In genomic region chr20:32144898-32145662, GRCh38 we compare ENCODE assay signal across 16 cellular contexts.
"Had no signal": no experiment of that assay in that cellular context is flagged by ENCODE, and none has a peak within 500 bp of the region (broad histone marks: within the 10 kb centered on the region; RNA-seq: fewer than 3 reads in every experiment).

No MANE protein-coding gene starts in this region.

- H3K4me3 Mint-ChIP-seq: activated naive CD4-positive, alpha-beta T cell treated with anti-CD3 and anti-CD28 coated beads, Interleukin-2, amount 50 U/mL, for 24 hours; naive thymus-derived CD4-positive, alpha-beta T cell had no signal

- H3K4me3 ChIP-seq: body of pancreas, colonic mucosa, mucosa of descending colon, transverse colon, vagina had no signal

- H3K9me3 Mint-ChIP-seq: activated naive CD4-positive, alpha-beta T cell treated with anti-CD3 and anti-CD28 coated beads, Interleukin-2, amount 50 U/mL, for 24 hours had no signal

- H3K4me1 ChIP-seq: body of pancreas, colonic mucosa, transverse colon, vagina had no signal

- ATAC-seq: body of pancreas; esophagus mucosa; mucosa of descending colon; naive thymus-derived CD4-positive, alpha-beta T cell; stimulated activated naive CD8-positive, alpha-beta T cell treated with anti-CD3 and anti-CD28 coated beads, Interleukin-15, Interleukin-2, amounts not matched to agents 100 U/mL and 50 U/mL, for 24 hours had no signal

- H3K27me3 ChIP-seq: body of pancreas, colonic mucosa, transverse colon, vagina had no signal

- H3K9me3 ChIP-seq: body of pancreas, colonic mucosa, mucosa of descending colon, transverse colon, vagina had no signal

- H3K27me3 Mint-ChIP-seq: activated naive CD4-positive, alpha-beta T cell treated with anti-CD3 and anti-CD28 coated beads, Interleukin-2, amount 50 U/mL, for 24 hours; naive thymus-derived CD4-positive, alpha-beta T cell had no signal

- H3K27ac ChIP-seq: body of pancreas, colonic mucosa, parathyroid adenoma, transverse colon, vagina had no signal

- H2AFZ ChIP-seq: parathyroid adenoma had no signal

- H3K4me1 Mint-ChIP-seq: activated naive CD4-positive, alpha-beta T cell treated with anti-CD3 and anti-CD28 coated beads, Interleukin-2, amount 50 U/mL, for 24 hours; naive thymus-derived CD4-positive, alpha-beta T cell had no signal

- H3K27ac Mint-ChIP-seq: activated naive CD4-positive, alpha-beta T cell treated with anti-CD3 and anti-CD28 coated beads, Interleukin-2, amount 50 U/mL, for 24 hours had no signal

- DNase-seq: activated CD4-positive, alpha-beta T cell treated with anti-CD3 and anti-CD28 coated beads for 1 hour; amygdala; body of pancreas; caudate nucleus; colonic mucosa; mammary epithelial cell; mucosa of descending colon; naive thymus-derived CD4-positive, alpha-beta T cell; stimulated activated CD4-positive, alpha-beta T cell treated with anti-CD3 and anti-CD28 coated beads, Interleukin-4, amount 100 ng/mL, for 24 hours; stimulated activated naive CD8-positive, alpha-beta T cell treated with anti-CD3 and anti-CD28 coated beads, Interleukin-15, Interleukin-2, amounts not matched to agents 100 U/mL and 50 U/mL, for 24 hours; T-helper 1 cell; transverse colon had no signal
